Comparison of ENCODE assay signal across 19 cellular contexts in genomic region chr13:92513672-92514071, GRCh38.
"Had no signal": no experiment of that assay in that cellular context is flagged by ENCODE, and none has a peak within 500 bp of the region (broad histone marks: within the 10 kb centered on the region; RNA-seq: fewer than 3 reads in every experiment).

No MANE protein-coding gene starts in this region.

- H3K4me3 Mint-ChIP-seq: naive B cell, nephron had no signal

- H3K27ac ChIP-seq: colonic mucosa, gastroesophageal sphincter, stomach, thoracic aorta, transverse colon had no signal

- H3K27ac Mint-ChIP-seq: naive B cell, nephron had no signal

- H3K36me3 Mint-ChIP-seq: naive B cell had no signal

- H3K36me3 ChIP-seq: colonic mucosa, gastroesophageal sphincter, stomach, thoracic aorta, transverse colon had no signal

- DNase-seq: colonic mucosa; dermis blood vessel endothelial cell; erythroblast; glutamatergic neuron; left colon; left ventricle myocardium superior; mesendoderm; naive B cell; right cardiac atrium; small intestine; stimulated activated CD4-positive, alpha-beta T cell treated with anti-CD3 and anti-CD28 coated beads, Interleukin-12 subunit alpha, Interleukin-12 subunit beta, amount 100 ng/mL, for 4 hours; stimulated activated naive CD4-positive, alpha-beta T cell; stomach; substantia nigra; transverse colon had no signal

- H3K4me3 ChIP-seq: colonic mucosa, gastroesophageal sphincter, lung, stomach, thoracic aorta, transverse colon had no signal

- H3K9me3 ChIP-seq: colonic mucosa, thoracic aorta, transverse colon had no signal

- H3K4me1 ChIP-seq: colonic mucosa, gastroesophageal sphincter, stomach, transverse colon had no signal

- H3K27me3 Mint-ChIP-seq: naive B cell had no signal

- H3K4me1 Mint-ChIP-seq: naive B cell, nephron had no signal
